In the genomic region with DNA sequence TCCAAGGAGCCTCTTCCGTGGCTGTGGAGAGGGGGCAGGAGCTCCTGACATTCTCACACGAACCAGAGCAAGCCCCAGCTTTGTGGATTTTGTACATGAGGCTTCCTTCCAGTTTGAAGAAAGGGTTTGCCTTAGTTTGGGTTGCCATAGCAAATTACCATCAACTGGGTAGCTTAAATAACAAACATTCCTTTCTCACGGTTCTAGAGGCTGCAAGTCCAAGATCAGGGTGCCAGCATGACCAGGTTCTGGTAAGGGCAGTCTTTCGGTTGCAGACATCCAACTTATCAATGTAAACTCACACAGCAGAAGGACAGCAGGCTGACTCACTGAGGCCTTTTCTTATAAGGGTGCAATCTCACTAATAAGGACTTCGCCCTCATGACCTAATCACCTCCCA, we compare ENCODE assay signal across 19 cellular contexts. TPM values are rescaled to one million over a fixed set of nuclear protein-coding genes. Genes with fewer than 3 reads are reported as not detected.
DNase-seq lines count a peak whose midpoint lies in the region; ATAC-seq and TF ChIP-seq lines count a peak whose summit lies in the region.
"Had no signal": no experiment of that assay in that cellular context is flagged by ENCODE, and none has a peak within 500 bp of the region (broad histone marks: within the 10 kb centered on the region; RNA-seq: fewer than 3 reads in every experiment).

No MANE protein-coding gene starts in this region.

- intact Hi-C loops in Right ventricle myocardium inferior (cut with DNase I), result no loop called here

- DNase-seq in AG08395 (ENCODE audit: low spot score), result peak; percentile 13
- DNase-seq in NCI-H226, result peak; percentile 63
- peak; percentile 14 to 28 for DNase-seq in cardiac fibroblast (ENCODE audit: low read depth in 2 of 2)
- peak; percentile 62 for DNase-seq in kidney tubule cell (ENCODE audit: low spot score)
- no peak for DNase-seq in activated T-cell treated with anti-CD3 and anti-CD28 coated beads for 4 hours
- DNase-seq in Right ventricle myocardium inferior (ENCODE audit: missing footprints), result no peak
- DNase-seq: activated CD4-positive, CD25-positive, alpha-beta regulatory T cell treated with anti-CD3 and anti-CD28 coated beads, Interleukin-2, amount 50 U/mL, for 72 hours; cortex of kidney; GDM1; heart left ventricle; midbrain; NCI-H1930; NCI-H510A had no signal

- no peak overlapping the region for H3K4me3 ChIP-seq in cardiac fibroblast (replicated peaks in 1 of 2; ENCODE audit: low read depth in 2 of 2, low read length in 2 of 2)
- H3K4me3 ChIP-seq: GM12878, heart left ventricle, neural progenitor cell had no signal

- no peak for ATAC-seq in GM21381 (IDR thresholded peaks at IDR 0.05; ENCODE audit: unreplicated experiment)
- ATAC-seq in GM21825 (IDR thresholded peaks at IDR 0.05; ENCODE audit: unreplicated experiment), result no peak
- ATAC-seq in Right ventricle myocardium inferior, result no peak
- ATAC-seq: GM12878, heart left ventricle had no signal

- TF ChIP-seq CTCF in cardiac fibroblast (IDR thresholded peaks at IDR 0.05; ENCODE audit: low read depth, low read length), result no peak

RNA-seq across cellular contexts. Expression of gene STAB2, which starts 25.9 kb away (rescaled TPM):
- 0.11 TPM for total RNA-seq in Right ventricle myocardium inferior
- total RNA-seq: endothelial cell of umbilical vein, GM12878, HepG2 had no signal

Comparison
In these comparisons a context has a peak if more than half of its experiments do, and no peak if none do; other contexts are left out.
1. DNase-seq: peak in AG08395 (single experiment), NCI-H226 (single experiment), cardiac fibroblast (2 of 2) and kidney tubule cell (single experiment); none in activated T-cell treated with anti-CD3 and anti-CD28 coated beads for 4 hours (single experiment) and Right ventricle myocardium inferior (single experiment).